12 cellular contexts compared by ENCODE assay signal in the genomic region with DNA sequence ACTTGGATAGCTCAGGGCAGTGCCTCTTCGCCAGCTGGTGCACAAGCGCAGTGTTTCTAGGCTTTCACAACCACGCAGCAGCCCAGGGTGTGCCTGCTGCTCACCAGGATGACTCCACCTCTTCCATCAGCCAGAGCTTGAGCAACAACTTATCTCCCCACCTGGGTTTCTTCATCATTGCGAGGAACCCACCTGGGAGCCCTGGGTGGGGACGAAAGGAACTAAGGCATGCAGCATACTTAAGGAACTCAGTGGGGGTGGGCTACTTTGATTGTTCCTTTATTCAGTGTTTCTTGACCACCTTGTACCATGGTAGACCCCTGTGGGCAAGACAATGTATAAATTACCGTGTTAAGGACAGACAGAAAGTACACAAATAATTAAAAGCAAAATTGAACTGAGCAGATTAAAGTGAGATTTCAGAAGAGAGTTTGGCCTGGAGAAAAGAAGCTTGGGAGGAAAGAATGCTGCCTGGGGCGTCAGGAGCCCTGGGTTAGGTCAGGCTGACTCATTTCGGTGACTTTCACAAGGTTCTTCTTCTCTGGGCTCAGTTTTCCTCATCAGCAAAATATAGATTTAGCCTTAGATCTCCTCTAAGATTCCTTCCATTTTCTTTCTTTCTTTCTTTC. TPM values are rescaled to one million over a fixed set of nuclear protein-coding genes. Genes with fewer than 3 reads are reported as not detected.
DNase-seq lines count a peak whose midpoint lies in the region; ATAC-seq and TF ChIP-seq lines count a peak whose summit lies in the region.
"Had no signal": no experiment of that assay in that cellular context is flagged by ENCODE, and none has a peak within 500 bp of the region (broad histone marks: within the 10 kb centered on the region; RNA-seq: fewer than 3 reads in every experiment).

No MANE protein-coding gene starts in this region.

- H2AFZ ChIP-seq in PC-3 (ENCODE audit: low read length) (peak overlapping the region; percentile 28; the same call in 1 of the 2 replicates), neuronal stem cell (ENCODE audit: low read length) (no peak overlapping the region)

- POLR2A ChIA-PET in PC-3 (lab: Charles Lee; ENCODE audit: unreplicated experiment) = no interaction called here

- TF ChIP-seq CTCF in PC-3 (conservative IDR thresholded peaks at IDR 0.05; ENCODE audit: low read depth, low read length) = no peak

- no peak overlapping the region for H3K4ac ChIP-seq in neuronal stem cell (ENCODE audit: low read length)

- H3K4me2 ChIP-seq in PC-3 (ENCODE audit: low read length) (peak overlapping the region; percentile 86), neuronal stem cell (ENCODE audit: insufficient read depth, low read length, poor library complexity, severe bottlenecking) (no peak overlapping the region)

- H2BK12ac ChIP-seq in neuronal stem cell (ENCODE audit: low read length) = peak overlapping the region; percentile 80

- CTCF ChIA-PET in PC-3 (lab: Charles Lee) = interaction anchor here (1.2 kb wide), 1 partner anchor 9 kb away, joined by 7 read pairs; no protein-coding TSS in a partner anchor

- H3K14ac ChIP-seq in neuronal stem cell (ENCODE audit: low read length) = no peak overlapping the region

- no peak overlapping the region for H2BK120ac ChIP-seq in neuronal stem cell (ENCODE audit: low read depth, low read length)

- intact Hi-C loops in PC-3 (cut with micrococcal nuclease) = no loop called here

- peak overlapping the region; percentile 4 for H2BK5ac ChIP-seq in neuronal stem cell (ENCODE audit: low read length)

- H3K18ac ChIP-seq in neuronal stem cell (ENCODE audit: low read length) = peak overlapping the region; percentile 38

- BruUV-seq in PC-3 (replicated peaks; lab: Mats Ljungman, UMichigan) = no TSS peak

- ATAC-seq in PC-3 = peak; percentile 83
- ATAC-seq: lower lobe of right lung, sciatic nerve had no signal

- H3K27ac ChIP-seq in PC-3 (ENCODE audit: low read length) (peak overlapping the region; percentile 81), duodenal mucosa (ENCODE audit: low read depth, low read length) (peak overlapping the region; percentile 50), neuronal stem cell (replicated peaks; ENCODE audit: low read length) (no peak overlapping the region)
- H3K27ac ChIP-seq: lower lobe of right lung had no signal

- no peak overlapping the region for H3K23ac ChIP-seq in neuronal stem cell (ENCODE audit: low read depth, low read length, poor library complexity)

- H4K20me1 ChIP-seq in PC-3 (ENCODE audit: low read length) = no peaks in the 10 kb centered on the region

- peak overlapping the region; percentile 28; the same call in 1 of the 2 replicates for H3K4me3 ChIP-seq in PC-3 (ENCODE audit: low read length)
- no peak overlapping the region for H3K4me3 ChIP-seq in duodenal mucosa (ENCODE audit: low read depth in 1 of 2, low read length in 2 of 2)
- no peak overlapping the region for H3K4me3 ChIP-seq in neuronal stem cell (ENCODE audit: low read length in 2 of 2)
- H3K4me3 ChIP-seq: lower lobe of right lung had no signal

- H3K9me3 ChIP-seq in PC-3 (ENCODE audit: low read length) (no peaks in the 10 kb centered on the region), duodenal mucosa (ENCODE audit: control insufficient read depth in 1 of 2, low read length in 2 of 2) (no peaks in the 10 kb centered on the region), neuronal stem cell (replicated peaks in 1 of 2; ENCODE audit: control insufficient read depth in 2 of 2, insufficient read depth in 1 of 2, low read depth in 1 of 2, low read length in 2 of 2) (no peaks in the 10 kb centered on the region)
- H3K9me3 ChIP-seq: lower lobe of right lung had no signal

- H3K4me1 ChIP-seq in PC-3 (ENCODE audit: insufficient read depth, low read length) = peaks cover 35% of the 10 kb centered on the region
- H3K4me1 ChIP-seq in duodenal mucosa (ENCODE audit: control insufficient read depth in 1 of 2, insufficient read depth in 2 of 2, low read length in 2 of 2) = peaks cover 39 to 41% of the 10 kb centered on the region in 2 donors
- peaks cover 0 to 28% of the 10 kb centered on the region in 2 donors for H3K4me1 ChIP-seq in neuronal stem cell (ENCODE audit: control insufficient read depth in 2 of 2, insufficient read depth in 1 of 2, low read depth in 1 of 2, low read length in 2 of 2)

- no peaks in the 10 kb centered on the region for H3K27me3 ChIP-seq in PC-3 (ENCODE audit: low read length)
- H3K27me3 ChIP-seq in duodenal mucosa (ENCODE audit: control insufficient read depth in 1 of 2, insufficient read depth in 2 of 2, low read length in 2 of 2) = no peaks in the 10 kb centered on the region
- no peaks in the 10 kb centered on the region for H3K27me3 ChIP-seq in neuronal stem cell (ENCODE audit: control insufficient read depth in 3 of 3, insufficient read depth in 3 of 3, low read depth in 1 of 3, low read length in 3 of 3)

- H3K9ac ChIP-seq in PC-3 (ENCODE audit: low read length) (no peak overlapping the region), duodenal mucosa (ENCODE audit: low read depth in 1 of 2, low read length in 2 of 2) (peak overlapping the region; percentile 36 to 54), neuronal stem cell (ENCODE audit: low read depth, low read length, poor library complexity) (no peak overlapping the region)

- H3K79me1 ChIP-seq in neuronal stem cell (ENCODE audit: low read depth, low read length) = no peaks in the 10 kb centered on the region

- H3F3A ChIP-seq in PC-3 (ENCODE audit: low read length, unreplicated experiment) = peaks cover 6% of the 10 kb centered on the region

- no peaks in the 10 kb centered on the region for H3K79me2 ChIP-seq in PC-3 (ENCODE audit: low read length)

- no peak overlapping the region for H2AK5ac ChIP-seq in neuronal stem cell (ENCODE audit: low read depth, low read length)

- H3K36me3 ChIP-seq in PC-3 (ENCODE audit: low read depth, low read length) = no peaks in the 10 kb centered on the region
- no peaks in the 10 kb centered on the region for H3K36me3 ChIP-seq in duodenal mucosa (ENCODE audit: control insufficient read depth in 1 of 2, insufficient read depth in 2 of 2, low read length in 2 of 2)
- no peaks in the 10 kb centered on the region for H3K36me3 ChIP-seq in neuronal stem cell (replicated peaks in 1 of 2; ENCODE audit: control insufficient read depth in 2 of 2, insufficient read depth in 2 of 2, low read length in 2 of 2)
- H3K36me3 ChIP-seq: lower lobe of right lung had no signal

- peak overlapping the region; percentile 81 for H4K91ac ChIP-seq in neuronal stem cell (ENCODE audit: low read depth, low read length, poor library complexity)

- peak; percentile 92 for DNase-seq in ELR (ENCODE audit: low read depth)
- DNase-seq in PC-3 = peak; percentile 83
- DNase-seq in neuronal stem cell (ENCODE audit: low spot score) = no peak
- no peak for DNase-seq in SHP77 treated with DMSO at 0.1 percent for 48 hours (lab: John Stamatoyannopoulos, UW)
- no peak for DNase-seq in NCI-H187 treated with DMSO at 0.1 percent for 48 hours (lab: John Stamatoyannopoulos, UW)
- DNase-seq in occipital lobe (lab: John Stamatoyannopoulos, UW) = no peak
- DNase-seq in Ammon's horn (ENCODE audit: low spot score) = no peak
- DNase-seq: activated naive CD4-positive, alpha-beta T cell treated with anti-CD3 and anti-CD28 coated beads, Interleukin-2, amount 10 ng/mL, durations not matched to agents 7 days and 5 days; lower lobe of right lung; MV-4-11 had no signal

- no CpG with 5 or more reads among the region's 8 CpGs for WGBS in neuronal stem cell (ENCODE audit: extremely low coverage in 2 of 2, insufficient read length in 2 of 2, insufficient replicate concordance in 1 of 2), 2 donors

- no peaks in the 10 kb centered on the region for H3K9me2 ChIP-seq in PC-3 (replicated peaks; ENCODE audit: low read length)

- H2BK15ac ChIP-seq in neuronal stem cell (ENCODE audit: low read length) = no peak overlapping the region

- H4K8ac ChIP-seq in neuronal stem cell (ENCODE audit: low read depth, low read length) = no peak overlapping the region

RNA-seq across cellular contexts. Expression of a gene that starts 22.9 kb away (rescaled TPM):
- 1,461 and 1,545 TPM in 2 replicates for total RNA-seq in PC-3 (2014; rRNA removed)
- 80.9 TPM for polyA plus RNA-seq in neuronal stem cell (2013, experiment 1 of 2)
- 82.5 TPM for polyA plus RNA-seq in neuronal stem cell (2013, experiment 2 of 2)
- 1.6 TPM for total RNA-seq in occipital lobe

RNA-seq across cellular contexts. Expression of a gene that starts 34.4 kb away (rescaled TPM):
- total RNA-seq in PC-3 (2014; rRNA removed) = 424 and 434 TPM in 2 replicates
- polyA plus RNA-seq in neuronal stem cell (2013, experiment 1 of 2) = 468 TPM
- polyA plus RNA-seq in neuronal stem cell (2013, experiment 2 of 2) = 496 TPM
- 1,381 TPM for total RNA-seq in occipital lobe

Comparison
In these comparisons a context has a peak if more than half of its experiments do, and no peak if none do; other contexts are left out.
1. DNase-seq: peak in ELR (single experiment) and PC-3 (single experiment); none in neuronal stem cell (single experiment), SHP77 treated with DMSO at 0.1 percent for 48 hours (single experiment), NCI-H187 treated with DMSO at 0.1 percent for 48 hours (single experiment), occipital lobe (single experiment) and Ammon's horn (single experiment).
2. H3K9ac ChIP-seq: peak in duodenal mucosa (2 of 2); none in PC-3 (single experiment) and neuronal stem cell (single experiment).
3. RNA of a gene that starts 22.9 kb away (total RNA-seq): 1,461 to 1,545 TPM in PC-3; 1.6 TPM in occipital lobe (single experiment); every median in the first group is over 100 times any median in the second.